1 cellular context compared by ENCODE assay signal in genomic region chr1:160639652-160640051, GRCh38.
TF ChIP-seq lines count a peak whose summit lies in the region.

No MANE protein-coding gene starts in this region.

TF ChIP-seq in HepG2, 621 proteins besides CTCF, POLR2A, EP300 and RAD21:
- no peak for TF ChIP-seq TRIM22 (IDR thresholded peaks at IDR 0.05)
- TF ChIP-seq ZBTB7B (CRISPR knock-in tag; IDR thresholded peaks at IDR 0.05) = no peak
- no peak for TF ChIP-seq ATF1 (CRISPR knock-in tag; IDR thresholded peaks at IDR 0.05)
- no peak for TF ChIP-seq NR3C1 (CRISPR knock-in tag; IDR thresholded peaks at IDR 0.05)
- no peak for TF ChIP-seq PHF20 (CRISPR knock-in tag; IDR thresholded peaks at IDR 0.05)
- TF ChIP-seq HIVEP1 (CRISPR knock-in tag; IDR thresholded peaks at IDR 0.05) = no peak
- TF ChIP-seq SATB2 (CRISPR knock-in tag; IDR thresholded peaks at IDR 0.05) = no peak
- TF ChIP-seq DPF2 (CRISPR knock-in tag; IDR thresholded peaks at IDR 0.05; ENCODE audit: borderline replicate concordance, low read depth) = no peak
